Comparison of ENCODE assay signal across 3 cellular contexts in the genomic region with DNA sequence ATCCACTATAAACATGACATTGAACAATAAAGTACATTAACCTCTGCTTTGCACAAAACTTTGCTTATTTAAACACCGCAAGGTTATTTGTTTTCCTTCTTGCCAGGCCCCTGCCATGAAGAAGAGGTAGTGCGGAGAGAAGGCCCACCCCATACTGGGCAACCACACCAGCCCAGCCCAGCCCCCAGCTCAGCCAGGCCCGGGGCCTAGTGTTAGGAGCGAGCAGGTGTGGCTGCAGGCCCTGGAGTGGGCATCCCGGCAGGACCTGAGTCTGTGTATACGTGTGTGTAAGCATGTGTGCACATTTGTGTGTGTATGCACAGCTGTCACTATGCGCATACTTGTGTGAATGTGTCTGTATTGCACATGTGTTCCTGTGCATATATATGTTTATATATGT.
TF ChIP-seq lines count a peak whose summit lies in the region.

No MANE protein-coding gene starts in this region.

TF ChIP-seq in SK-N-SH, 30 proteins besides CTCF, POLR2A, EP300 and RAD21 (continued from another document):
- TF ChIP-seq, protein P1, sequence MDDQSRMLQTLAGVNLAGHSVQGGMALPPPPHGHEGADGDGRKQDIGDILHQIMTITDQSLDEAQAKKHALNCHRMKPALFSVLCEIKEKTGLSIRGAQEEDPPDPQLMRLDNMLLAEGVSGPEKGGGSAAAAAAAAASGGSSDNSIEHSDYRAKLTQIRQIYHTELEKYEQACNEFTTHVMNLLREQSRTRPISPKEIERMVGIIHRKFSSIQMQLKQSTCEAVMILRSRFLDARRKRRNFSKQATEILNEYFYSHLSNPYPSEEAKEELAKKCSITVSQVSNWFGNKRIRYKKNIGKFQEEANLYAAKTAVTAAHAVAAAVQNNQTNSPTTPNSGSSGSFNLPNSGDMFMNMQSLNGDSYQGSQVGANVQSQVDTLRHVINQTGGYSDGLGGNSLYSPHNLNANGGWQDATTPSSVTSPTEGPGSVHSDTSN (IDR thresholded peaks at IDR 0.05) = no peak
- TF ChIP-seq, protein P2, sequence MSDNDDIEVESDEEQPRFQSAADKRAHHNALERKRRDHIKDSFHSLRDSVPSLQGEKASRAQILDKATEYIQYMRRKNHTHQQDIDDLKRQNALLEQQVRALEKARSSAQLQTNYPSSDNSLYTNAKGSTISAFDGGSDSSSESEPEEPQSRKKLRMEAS (IDR thresholded peaks at IDR 0.05; ENCODE audit: low read depth) = no peak
- TF ChIP-seq MXI1 (IDR thresholded peaks at IDR 0.05; ENCODE audit: low read depth, low read length) = no peak

TF ChIP-seq in SK-N-SH treated with all-trans-retinoic acid at 6 μM for 48 hours, 23 proteins besides CTCF, POLR2A, EP300 and RAD21 (continued from another document):
- no peak for TF ChIP-seq BACH2 (CRISPR knock-in tag; IDR thresholded peaks at IDR 0.05; ENCODE audit: borderline replicate concordance)

TF ChIP-seq in GM23338, 12 proteins besides CTCF, POLR2A, EP300 and RAD21 (continued from another document):
- TF ChIP-seq CREB1 (CRISPR knock-in tag; IDR thresholded peaks at IDR 0.05; ENCODE audit: low read depth) = no peak
- TF ChIP-seq, protein P3, sequence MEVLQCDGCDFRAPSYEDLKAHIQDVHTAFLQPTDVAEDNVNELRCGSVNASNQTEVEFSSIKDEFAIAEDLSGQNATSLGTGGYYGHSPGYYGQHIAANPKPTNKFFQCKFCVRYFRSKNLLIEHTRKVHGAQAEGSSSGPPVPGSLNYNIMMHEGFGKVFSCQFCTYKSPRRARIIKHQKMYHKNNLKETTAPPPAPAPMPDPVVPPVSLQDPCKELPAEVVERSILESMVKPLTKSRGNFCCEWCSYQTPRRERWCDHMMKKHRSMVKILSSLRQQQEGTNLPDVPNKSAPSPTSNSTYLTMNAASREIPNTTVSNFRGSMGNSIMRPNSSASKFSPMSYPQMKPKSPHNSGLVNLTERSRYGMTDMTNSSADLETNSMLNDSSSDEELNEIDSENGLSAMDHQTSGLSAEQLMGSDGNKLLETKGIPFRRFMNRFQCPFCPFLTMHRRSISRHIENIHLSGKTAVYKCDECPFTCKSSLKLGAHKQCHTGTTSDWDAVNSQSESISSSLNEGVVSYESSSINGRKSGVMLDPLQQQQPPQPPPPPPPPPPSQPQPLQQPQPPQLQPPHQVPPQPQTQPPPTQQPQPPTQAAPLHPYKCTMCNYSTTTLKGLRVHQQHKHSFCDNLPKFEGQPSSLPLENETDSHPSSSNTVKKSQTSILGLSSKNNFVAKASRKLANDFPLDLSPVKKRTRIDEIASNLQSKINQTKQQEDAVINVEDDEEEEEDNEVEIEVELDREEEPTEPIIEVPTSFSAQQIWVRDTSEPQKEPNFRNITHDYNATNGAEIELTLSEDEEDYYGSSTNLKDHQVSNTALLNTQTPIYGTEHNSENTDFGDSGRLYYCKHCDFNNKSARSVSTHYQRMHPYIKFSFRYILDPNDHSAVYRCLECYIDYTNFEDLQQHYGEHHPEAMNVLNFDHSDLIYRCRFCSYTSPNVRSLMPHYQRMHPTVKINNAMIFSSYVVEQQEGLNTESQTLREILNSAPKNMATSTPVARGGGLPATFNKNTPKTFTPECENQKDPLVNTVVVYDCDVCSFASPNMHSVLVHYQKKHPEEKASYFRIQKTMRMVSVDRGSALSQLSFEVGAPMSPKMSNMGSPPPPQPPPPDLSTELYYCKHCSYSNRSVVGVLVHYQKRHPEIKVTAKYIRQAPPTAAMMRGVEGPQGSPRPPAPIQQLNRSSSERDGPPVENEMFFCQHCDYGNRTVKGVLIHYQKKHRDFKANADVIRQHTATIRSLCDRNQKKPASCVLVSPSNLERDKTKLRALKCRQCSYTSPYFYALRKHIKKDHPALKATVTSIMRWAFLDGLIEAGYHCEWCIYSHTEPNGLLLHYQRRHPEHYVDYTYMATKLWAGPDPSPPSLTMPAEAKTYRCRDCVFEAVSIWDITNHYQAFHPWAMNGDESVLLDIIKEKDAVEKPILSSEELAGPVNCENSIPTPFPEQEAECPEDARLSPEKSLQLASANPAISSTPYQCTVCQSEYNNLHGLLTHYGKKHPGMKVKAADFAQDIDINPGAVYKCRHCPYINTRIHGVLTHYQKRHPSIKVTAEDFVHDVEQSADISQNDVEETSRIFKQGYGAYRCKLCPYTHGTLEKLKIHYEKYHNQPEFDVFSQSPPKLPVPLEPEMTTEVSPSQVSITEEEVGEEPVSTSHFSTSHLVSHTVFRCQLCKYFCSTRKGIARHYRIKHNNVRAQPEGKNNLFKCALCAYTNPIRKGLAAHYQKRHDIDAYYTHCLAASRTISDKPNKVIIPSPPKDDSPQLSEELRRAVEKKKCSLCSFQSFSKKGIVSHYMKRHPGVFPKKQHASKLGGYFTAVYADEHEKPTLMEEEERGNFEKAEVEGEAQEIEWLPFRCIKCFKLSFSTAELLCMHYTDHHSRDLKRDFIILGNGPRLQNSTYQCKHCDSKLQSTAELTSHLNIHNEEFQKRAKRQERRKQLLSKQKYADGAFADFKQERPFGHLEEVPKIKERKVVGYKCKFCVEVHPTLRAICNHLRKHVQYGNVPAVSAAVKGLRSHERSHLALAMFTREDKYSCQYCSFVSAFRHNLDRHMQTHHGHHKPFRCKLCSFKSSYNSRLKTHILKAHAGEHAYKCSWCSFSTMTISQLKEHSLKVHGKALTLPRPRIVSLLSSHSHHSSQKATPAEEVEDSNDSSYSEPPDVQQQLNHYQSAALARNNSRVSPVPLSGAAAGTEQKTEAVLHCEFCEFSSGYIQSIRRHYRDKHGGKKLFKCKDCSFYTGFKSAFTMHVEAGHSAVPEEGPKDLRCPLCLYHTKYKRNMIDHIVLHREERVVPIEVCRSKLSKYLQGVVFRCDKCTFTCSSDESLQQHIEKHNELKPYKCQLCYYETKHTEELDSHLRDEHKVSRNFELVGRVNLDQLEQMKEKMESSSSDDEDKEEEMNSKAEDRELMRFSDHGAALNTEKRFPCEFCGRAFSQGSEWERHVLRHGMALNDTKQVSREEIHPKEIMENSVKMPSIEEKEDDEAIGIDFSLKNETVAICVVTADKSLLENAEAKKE (CRISPR knock-in tag; IDR thresholded peaks at IDR 0.05) = no peak
